Comparison of ENCODE assay signal across 19 cellular contexts in the genomic region with DNA sequence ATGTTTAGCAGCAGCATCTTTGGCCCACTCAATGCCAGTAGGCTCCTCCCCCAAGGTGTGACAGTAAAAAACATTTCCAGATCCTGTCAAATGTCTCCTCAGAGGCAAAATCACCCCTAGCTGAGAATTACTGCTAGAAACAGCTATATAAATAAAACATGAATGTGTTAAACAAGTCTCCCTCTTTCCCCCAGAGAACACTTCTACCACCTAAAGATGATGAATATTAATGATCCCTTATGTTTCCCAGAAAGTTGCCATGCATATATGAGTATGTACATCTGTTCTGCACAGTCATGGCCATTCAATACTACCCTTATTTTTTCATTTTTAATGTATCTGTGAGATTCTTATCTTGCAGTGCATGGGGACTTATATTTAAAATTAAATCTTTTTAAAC.
"Had no signal": no experiment of that assay in that cellular context is flagged by ENCODE, and none has a peak within 500 bp of the region (broad histone marks: within the 10 kb centered on the region; RNA-seq: fewer than 3 reads in every experiment).

No MANE protein-coding gene starts in this region.

- H3K36me3 ChIP-seq: SJSA1 had no signal

- H3K27ac ChIP-seq: SJSA1 had no signal

- H3K4me2 ChIP-seq: SK-N-SH had no signal

- H3K9ac ChIP-seq: SK-N-SH had no signal

- H3K4me3 Mint-ChIP-seq: T-cell had no signal

- H3K36me3 Mint-ChIP-seq: T-cell had no signal

- H3K4me3 ChIP-seq: SJSA1 had no signal

- H3K27ac Mint-ChIP-seq: T-cell had no signal

- H3K27me3 ChIP-seq: SJSA1 had no signal

- H3K4me1 Mint-ChIP-seq: T-cell had no signal

- DNase-seq: KBM-7, MV-4-11, NCI-H1048, NCI-H1105, NCI-H1417, NCI-H1436 treated with DMSO at 0.1 percent for 48 hours, NCI-H1694, NCI-H187 treated with DMSO at 0.1 percent for 48 hours, NCI-H2029 treated with DMSO at 0.1 percent for 48 hours, NCI-H2227 treated with DMSO at 0.1 percent for 48 hours, NCI-H69, NCI-H774, Right ventricle myocardium superior, RPMI8226, SIG-M5, SK-N-SH, SW 1271, T-cell had no signal

- H3K9me2 ChIP-seq: SK-N-SH had no signal

- H3K9me3 ChIP-seq: SJSA1, SK-N-SH had no signal
